ENCODE assay signal across 26 cellular contexts in the genomic region with DNA sequence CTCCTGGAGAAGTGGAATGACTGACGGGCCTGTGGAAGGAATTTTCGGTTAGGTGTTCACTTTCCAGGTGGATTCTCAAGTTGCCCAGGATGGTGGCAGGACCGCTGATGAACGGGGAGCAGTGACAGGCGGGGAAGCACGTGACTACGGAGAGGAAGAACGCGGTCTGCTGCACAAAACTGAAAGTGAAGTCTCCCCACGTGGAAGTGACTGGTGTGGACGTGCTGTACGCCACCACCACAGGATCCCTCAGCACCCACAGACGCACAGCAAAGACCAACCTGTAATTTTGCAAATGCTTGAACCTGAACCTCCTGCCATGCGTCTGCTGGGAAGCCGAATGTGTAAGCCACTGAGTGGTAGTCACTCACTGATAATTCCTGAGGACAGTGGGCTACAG.
"Had no signal": no experiment of that assay in that cellular context is flagged by ENCODE, and none has a peak within 500 bp of the region (broad histone marks: within the 10 kb centered on the region; RNA-seq: fewer than 3 reads in every experiment).

No MANE protein-coding gene starts in this region.

- H3K4me3 Mint-ChIP-seq: activated CD4-positive, alpha-beta memory T cell treated with anti-CD3 and anti-CD28 coated beads for 36 hours; activated CD4-positive, alpha-beta T cell treated with anti-CD3 and anti-CD28 coated beads, Interleukin-2, amount 10 ng/mL, durations not matched to agents 24 days and 14 days; activated T-cell treated with anti-CD3 and anti-CD28 coated beads, Interleukin-2, amount 50 U/mL, for 4 hours; activated T-helper 17 cell treated with anti-CD3 and anti-CD28 coated beads, Interleukin-2, amount 50 U/mL, for 72 hours; memory B cell; naive thymus-derived CD8-positive, alpha-beta T cell had no signal

- DNase-seq: activated CD4-positive, alpha-beta memory T cell treated with anti-CD3 and anti-CD28 coated beads for 36 hours; activated CD4-positive, alpha-beta T cell treated with anti-CD3 and anti-CD28 coated beads, Interleukin-2, amount 10 ng/mL, durations not matched to agents 24 days and 14 days; activated CD4-positive, CD25-positive, alpha-beta regulatory T cell treated with anti-CD3 and anti-CD28 coated beads, Interleukin-2, amount 50 U/mL, for 72 hours; activated gamma-delta T cell treated with Interleukin-2 at 50 U/mL for 16 hours; activated naive CD4-positive, alpha-beta T cell treated with anti-CD3 and anti-CD28 coated beads, Interleukin-2, amount 50 U/mL, for 16 hours; activated T-cell treated with anti-CD3 and anti-CD28 coated beads, Interleukin-2, amount 50 U/mL, for 4 hours; amniotic stem cell; brain microvascular endothelial cell; foreskin keratinocyte; heart left ventricle; hypothalamus; midbrain; naive thymus-derived CD8-positive, alpha-beta T cell; nucleus accumbens; pancreas; psoas muscle; stimulated activated CD4-positive, alpha-beta T cell treated with anti-CD3 and anti-CD28 coated beads, Interleukin-1b, Interleukin-23, amount 100 ng/mL, for 48 hours; stimulated activated naive CD4-positive, alpha-beta T cell treated with Interleukin-2 at 50 U/mL for 16 hours; T-helper 2 cell had no signal

- H3K4me2 ChIP-seq: smooth muscle cell had no signal

- H3K27ac Mint-ChIP-seq: activated CD4-positive, alpha-beta memory T cell treated with anti-CD3 and anti-CD28 coated beads for 36 hours; activated CD4-positive, alpha-beta T cell treated with anti-CD3 and anti-CD28 coated beads, Interleukin-2, amount 10 ng/mL, durations not matched to agents 24 days and 14 days; activated T-helper 17 cell treated with anti-CD3 and anti-CD28 coated beads, Interleukin-2, amount 50 U/mL, for 72 hours; memory B cell had no signal

- H3K9me3 ChIP-seq: esophagus muscularis mucosa, pancreas, psoas muscle, tibial nerve had no signal

- H3K4me1 ChIP-seq: esophagus muscularis mucosa, foreskin keratinocyte, pancreas, psoas muscle had no signal

- H3K27me3 Mint-ChIP-seq: activated CD4-positive, alpha-beta memory T cell treated with anti-CD3 and anti-CD28 coated beads for 36 hours; activated CD4-positive, alpha-beta T cell treated with anti-CD3 and anti-CD28 coated beads, Interleukin-2, amount 10 ng/mL, durations not matched to agents 24 days and 14 days; activated T-helper 17 cell treated with anti-CD3 and anti-CD28 coated beads, Interleukin-2, amount 50 U/mL, for 72 hours; memory B cell; naive thymus-derived CD8-positive, alpha-beta T cell had no signal

- FAIRE-seq: astrocyte, pancreas had no signal

- H3K9me3 Mint-ChIP-seq: activated CD4-positive, alpha-beta memory T cell treated with anti-CD3 and anti-CD28 coated beads for 36 hours; activated CD4-positive, alpha-beta T cell treated with anti-CD3 and anti-CD28 coated beads, Interleukin-2, amount 10 ng/mL, durations not matched to agents 24 days and 14 days; activated T-cell treated with anti-CD3 and anti-CD28 coated beads, Interleukin-2, amount 50 U/mL, for 4 hours; activated T-helper 17 cell treated with anti-CD3 and anti-CD28 coated beads, Interleukin-2, amount 50 U/mL, for 72 hours had no signal

- H3K36me3 ChIP-seq: brain microvascular endothelial cell, pancreas had no signal

- ATAC-seq: activated T-cell treated with anti-CD3 and anti-CD28 coated beads, Interleukin-2, amount 50 U/mL, for 4 hours; activated T-helper 17 cell treated with anti-CD3 and anti-CD28 coated beads, Interleukin-2, amount 50 U/mL, for 72 hours; foreskin keratinocyte; heart left ventricle; naive thymus-derived CD8-positive, alpha-beta T cell; pancreas; psoas muscle had no signal

- H3K4me3 ChIP-seq: coronary artery, esophagus muscularis mucosa, heart left ventricle, pancreas, psoas muscle, smooth muscle cell, tibial nerve had no signal

- H3K4me1 Mint-ChIP-seq: activated CD4-positive, alpha-beta T cell treated with anti-CD3 and anti-CD28 coated beads, Interleukin-2, amount 10 ng/mL, durations not matched to agents 24 days and 14 days; activated T-helper 17 cell treated with anti-CD3 and anti-CD28 coated beads, Interleukin-2, amount 50 U/mL, for 72 hours had no signal

- H3K27ac ChIP-seq: brain microvascular endothelial cell, coronary artery, esophagus muscularis mucosa, foreskin keratinocyte, pancreas, psoas muscle, tibial nerve had no signal

- H3K27me3 ChIP-seq: brain microvascular endothelial cell, esophagus muscularis mucosa, foreskin keratinocyte, heart left ventricle, pancreas, tibial nerve had no signal
